ENCODE assay signal across 1 cellular context in the genomic region with DNA sequence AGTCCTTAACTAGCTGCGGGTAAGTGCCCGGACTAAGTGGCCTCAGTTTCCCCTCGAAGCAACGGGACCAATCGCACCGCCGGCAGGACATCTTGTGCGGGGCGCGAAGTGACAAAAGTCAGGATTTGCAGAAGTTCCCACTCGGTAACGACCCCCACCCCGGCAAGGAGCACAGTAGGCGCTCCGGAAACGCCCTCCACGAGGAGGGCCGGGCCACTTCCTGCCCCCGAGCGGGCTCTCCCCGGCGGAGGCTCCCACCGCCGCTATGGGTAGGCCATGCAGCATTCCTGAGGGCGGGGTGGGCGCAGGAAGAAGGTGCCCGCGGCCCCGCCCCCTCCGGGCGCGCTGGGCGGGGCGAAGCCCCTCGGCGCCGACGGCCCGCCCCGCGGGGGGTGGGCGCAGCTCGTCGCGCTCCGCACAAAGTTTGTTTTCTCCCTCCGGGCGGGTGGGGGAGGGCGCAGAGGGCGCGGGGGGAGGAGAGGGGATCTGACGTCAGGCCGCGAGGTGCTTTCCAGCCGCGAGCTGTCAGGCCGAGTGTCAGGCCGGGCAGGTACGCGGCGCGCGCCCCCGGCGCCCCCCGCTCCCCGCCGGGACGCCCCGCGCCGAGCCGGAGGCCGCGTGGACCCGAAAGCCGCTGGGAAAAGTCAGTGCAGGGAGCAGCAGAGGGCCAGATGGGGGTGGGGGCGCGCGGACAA.
TF ChIP-seq lines count a peak whose summit lies in the region.

Gene TGIF2 (plus strand): TSS at position 495 of the 695 bp plus-strand sequence. CDS start 5,178 bp downstream, outside the sequence.

TF ChIP-seq in H1, 55 proteins besides CTCF, POLR2A, EP300 and RAD21 (continued from another document):
- no peak for TF ChIP-seq ATF2 (IDR thresholded peaks at IDR 0.05; ENCODE audit: low read length)
- TF ChIP-seq YY1 (IDR thresholded peaks at IDR 0.05; ENCODE audit: low read depth, low read length), result peak; percentile 39; the same call in 1 of the 2 replicates
- TF ChIP-seq ASH2L (IDR thresholded peaks at IDR 0.05; ENCODE audit: low read length), result peak; percentile 73
- peak; percentile 46 for TF ChIP-seq TBP (IDR thresholded peaks at IDR 0.05; ENCODE audit: low read depth, low read length)
- 0 out of 2 replicates have a peak, but pooled peaks have one; percentile 47 for TF ChIP-seq E2F6 (IDR thresholded peaks at IDR 0.05)
- TF ChIP-seq KDM1A (IDR thresholded peaks at IDR 0.05; ENCODE audit: borderline replicate concordance, low read length), result peak; percentile 16; the same call in 1 of the 2 replicates
- TF ChIP-seq RBBP5 (IDR thresholded peaks at IDR 0.05; ENCODE audit: borderline replicate concordance, low read depth, low read length), result peak; percentile 3; the same call in 1 of the 2 replicates
- peak; percentile 89 to 94 for TF ChIP-seq SIN3A (conservative IDR thresholded peaks at IDR 0.05 in 1 of 2, IDR thresholded peaks at IDR 0.05 in 1 of 2; ENCODE audit: low read depth in 1 of 2, low read length in 2 of 2)
- no peak; the same call in 1 of the 2 replicates for TF ChIP-seq PHF8 (conservative IDR thresholded peaks at IDR 0.05; ENCODE audit: low read depth, low read length)
- peak; percentile 18; the same call in 1 of the 2 replicates for TF ChIP-seq MAX (IDR thresholded peaks at IDR 0.05)
- 0 out of 2 replicates have a peak, but pooled peaks have one; percentile 63 for TF ChIP-seq CREB1 (IDR thresholded peaks at IDR 0.05)
- no peak for TF ChIP-seq JUN (IDR thresholded peaks at IDR 0.05; ENCODE audit: low read depth, low read length)
- peak; percentile 44 to 76; a peak in 1 of 4 replicates for TF ChIP-seq HDAC2 (IDR thresholded peaks at IDR 0.05; ENCODE audit: borderline replicate concordance in 1 of 2, low read depth in 2 of 2, low read length in 2 of 2)
- peak; percentile 47 for TF ChIP-seq TAF1 (IDR thresholded peaks at IDR 0.05; ENCODE audit: low read depth, low read length)
- peak; percentile 93 for TF ChIP-seq TEAD4 (IDR thresholded peaks at IDR 0.05; ENCODE audit: low read depth, low read length)
